ENCODE assay signal across 30 cellular contexts in genomic region chr15:66659384-66659783, GRCh38. TPM values are rescaled to one million over a fixed set of nuclear protein-coding genes. Genes with fewer than 3 reads are reported as not detected.
"Had no signal": no experiment of that assay in that cellular context is flagged by ENCODE, and none has a peak within 500 bp of the region (broad histone marks: within the 10 kb centered on the region; RNA-seq: fewer than 3 reads in every experiment).

No MANE protein-coding gene starts in this region.

- H3K27ac ChIP-seq: brain microvascular endothelial cell, SJCRH30, WERI-Rb-1 had no signal

- H3K9me3 ChIP-seq: SJCRH30 had no signal

- ATAC-seq: activated CD8-positive, alpha-beta T cell treated with anti-CD3 and anti-CD28 coated beads for 36 hours; activated T-cell treated with anti-CD3 and anti-CD28 coated beads, Interleukin-2, amount 50 U/mL, for 72 hours; activated T-helper 17 cell treated with anti-CD3 and anti-CD28 coated beads, Interleukin-2, amount 50 U/mL, for 72 hours had no signal

- H3K4me3 ChIP-seq: SJCRH30, SK-N-MC had no signal

- H3K36me3 ChIP-seq: brain microvascular endothelial cell, SJCRH30, WERI-Rb-1 had no signal

- H3K27me3 ChIP-seq: brain microvascular endothelial cell, SJCRH30 had no signal

- DNase-seq: activated CD4-positive, alpha-beta T cell treated with anti-CD3 and anti-CD28 coated beads for 1 hour; activated CD4-positive, alpha-beta T cell treated with anti-CD3 and anti-CD28 coated beads for 48 hours; activated CD4-positive, alpha-beta T cell treated with anti-CD3 and anti-CD28 coated beads, Interleukin-2, amount 50 U/mL, for 4 hours; activated CD4-positive, CD25-positive, alpha-beta regulatory T cell; activated CD8-positive, alpha-beta T cell treated with anti-CD3 and anti-CD28 coated beads for 36 hours; activated effector memory CD4-positive, alpha-beta T cell treated with anti-CD3 and anti-CD28 coated beads, Interleukin-2, amount 50 U/mL, for 16 hours; activated naive CD4-positive, alpha-beta T cell; activated naive CD4-positive, alpha-beta T cell treated with anti-CD3 and anti-CD28 coated beads, Interleukin-2, amount 50 U/mL, for 16 hours; activated naive CD8-positive, alpha-beta T cell treated with anti-CD3 and anti-CD28 coated beads for 36 hours; activated T-cell treated with anti-CD3 and anti-CD28 coated beads, Interleukin-2, amount 50 U/mL, for 1 hour; activated T-cell treated with anti-CD3 and anti-CD28 coated beads, Interleukin-2, amount 50 U/mL, for 72 hours; amniotic stem cell; aorta; brain microvascular endothelial cell; Karpas-422; KBM-7; MV-4-11; NCI-H1092; NCI-H1436 treated with DMSO at 0.1 percent for 48 hours; NCI-H1694 treated with DMSO at 0.1 percent for 48 hours; NCI-H2029; NCI-H345; NCI-H524 treated with DMSO at 0.1 percent for 48 hours; SHP77; SJCRH30; T1000; WERI-Rb-1 had no signal

RNA-seq across cellular contexts. Expression of gene SMAD6, which starts 42.7 kb away (rescaled TPM):
- total RNA-seq: MCF 10A had no signal
